In the genomic region with DNA sequence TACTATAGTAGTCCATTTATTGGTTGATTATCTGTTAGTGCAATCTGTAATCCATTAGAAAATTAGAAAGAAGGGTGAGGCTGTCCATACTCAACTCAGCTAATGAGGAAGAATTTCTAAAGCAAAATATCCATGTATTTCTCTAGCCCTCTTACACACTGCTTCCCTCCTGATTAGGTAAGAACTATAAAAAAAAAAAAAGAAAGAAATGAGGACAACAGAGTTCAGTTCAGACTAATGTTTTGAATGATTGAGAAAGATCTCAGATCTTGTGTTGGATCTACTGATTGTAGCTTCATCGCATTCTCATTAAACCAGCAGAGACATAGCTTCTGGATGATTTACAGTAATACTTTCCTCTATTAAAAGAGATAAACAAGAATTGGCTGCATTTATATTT, we compare ENCODE assay signal across 3 cellular contexts.
"Had no signal": no experiment of that assay in that cellular context is flagged by ENCODE, and none has a peak within 500 bp of the region (broad histone marks: within the 10 kb centered on the region; RNA-seq: fewer than 3 reads in every experiment).

No MANE protein-coding gene starts in this region.

- DNase-seq: GDM1, GF-D8 had no signal

- ATAC-seq: GM12878 had no signal
